Comparison of ENCODE assay signal across 1 cellular context in the genomic region with DNA sequence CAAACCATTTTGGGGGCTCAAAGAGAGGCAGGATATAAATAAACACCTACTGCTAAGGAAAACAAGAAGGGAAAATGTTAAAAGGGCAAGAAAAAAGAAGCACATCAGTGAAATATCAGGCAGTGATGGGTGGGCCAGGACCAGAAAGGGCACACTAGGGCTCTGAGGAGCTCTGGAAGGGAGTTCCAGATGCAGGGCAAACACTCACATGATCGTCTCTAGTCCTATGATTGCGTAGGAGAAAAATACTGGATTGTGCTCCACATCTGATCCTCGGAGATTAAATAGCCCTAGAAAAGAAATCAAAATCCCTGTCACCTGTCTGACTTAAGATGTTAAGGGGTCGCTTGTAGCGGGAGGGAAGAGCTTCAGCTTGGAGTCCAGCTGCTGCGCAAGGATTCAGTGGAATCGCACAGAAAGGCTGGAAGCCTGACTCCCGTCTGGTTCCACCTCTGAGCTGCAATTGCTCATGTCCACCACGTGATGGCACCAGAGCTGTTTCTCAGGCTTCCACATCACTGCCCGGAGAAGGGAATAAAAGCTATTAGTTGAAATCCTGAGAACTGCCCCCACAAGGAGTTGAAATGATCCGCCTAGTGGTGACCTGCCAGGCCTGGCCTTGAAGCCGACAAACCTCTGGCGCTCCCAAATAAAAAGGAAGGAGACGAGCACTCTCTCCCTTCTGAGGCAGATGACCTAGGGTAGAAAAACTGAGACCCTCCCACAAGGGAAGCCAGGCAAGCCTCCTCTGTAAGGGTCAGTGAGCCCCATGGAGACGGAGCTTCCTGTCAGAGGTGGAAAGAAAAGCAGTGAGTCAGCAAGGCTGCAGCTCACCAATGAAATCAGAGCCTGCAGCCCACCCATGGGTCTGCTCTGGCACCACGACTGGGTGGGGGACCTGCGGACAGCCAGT.
TF ChIP-seq lines count a peak whose summit lies in the region.

No MANE protein-coding gene starts in this region.

TF ChIP-seq in HEK293, 187 proteins besides CTCF, POLR2A, EP300 and RAD21 (continued from another document):
- TF ChIP-seq TRIM28 (IDR thresholded peaks at IDR 0.05; ENCODE audit: borderline replicate concordance, low read length) (peak; percentile 46; the same call in 1 of the 2 replicates), ZNF121 (tag by site-specific recombination; IDR thresholded peaks at IDR 0.05) (no peak), ZNF391 (tag by site-specific recombination; IDR thresholded peaks at IDR 0.05; ENCODE audit: borderline replicate concordance, low read depth) (no peak), ZNF350 (tag by site-specific recombination; IDR thresholded peaks at IDR 0.05) (no peak), ZNF660 (tag by site-specific recombination; IDR thresholded peaks at IDR 0.05) (peak; percentile 95), ZNF600 (tag by site-specific recombination; IDR thresholded peaks at IDR 0.05) (0 out of 2 replicates have a peak, but pooled peaks have one; percentile 12), SP3 (tag by site-specific recombination; IDR thresholded peaks at IDR 0.05) (peak; percentile 38), SP2 (tag by site-specific recombination; IDR thresholded peaks at IDR 0.05) (no peak; the same call in 1 of the 2 replicates), ZNF501 (tag by site-specific recombination; IDR thresholded peaks at IDR 0.05) (peak; percentile 69), ZNF654 (tag by site-specific recombination; IDR thresholded peaks at IDR 0.05; ENCODE audit: low read depth) (peak; percentile 99), WT1 (tag by site-specific recombination; IDR thresholded peaks at IDR 0.05) (peak; percentile 27; the same call in 1 of the 2 replicates), ZNF138 (tag by site-specific recombination; IDR thresholded peaks at IDR 0.05; ENCODE audit: borderline replicate concordance) (no peak), MZF1 (tag by site-specific recombination; IDR thresholded peaks at IDR 0.05; ENCODE audit: borderline replicate concordance) (no peak), ZSCAN30 (tag by site-specific recombination; IDR thresholded peaks at IDR 0.05) (peak; percentile 51; the same call in 1 of the 2 replicates), ZXDB (tag by site-specific recombination; IDR thresholded peaks at IDR 0.05) (0 out of 2 replicates have a peak, but pooled peaks have one; percentile 37), ZFP37 (tag by site-specific recombination; IDR thresholded peaks at IDR 0.05) (0 out of 2 replicates have a peak, but pooled peaks have one; percentile 52), ZNF792 (tag by site-specific recombination; IDR thresholded peaks at IDR 0.05) (no peak), ZNF169 (tag by site-specific recombination; IDR thresholded peaks at IDR 0.05) (no peak), ZNF561 (tag by site-specific recombination; IDR thresholded peaks at IDR 0.05; ENCODE audit: borderline replicate concordance) (peak; percentile 54; the same call in 1 of the 2 replicates), BCL11B (tag by site-specific recombination; IDR thresholded peaks at IDR 0.05; ENCODE audit: low read depth) (no peak), ZNF664 (tag by site-specific recombination; IDR thresholded peaks at IDR 0.05) (0 out of 2 replicates have a peak, but pooled peaks have one; percentile 9), ZFP69B (tag by site-specific recombination; IDR thresholded peaks at IDR 0.05) (0 out of 2 replicates have a peak, but pooled peaks have one; percentile 35)
- TF ChIP-seq, protein P1, sequence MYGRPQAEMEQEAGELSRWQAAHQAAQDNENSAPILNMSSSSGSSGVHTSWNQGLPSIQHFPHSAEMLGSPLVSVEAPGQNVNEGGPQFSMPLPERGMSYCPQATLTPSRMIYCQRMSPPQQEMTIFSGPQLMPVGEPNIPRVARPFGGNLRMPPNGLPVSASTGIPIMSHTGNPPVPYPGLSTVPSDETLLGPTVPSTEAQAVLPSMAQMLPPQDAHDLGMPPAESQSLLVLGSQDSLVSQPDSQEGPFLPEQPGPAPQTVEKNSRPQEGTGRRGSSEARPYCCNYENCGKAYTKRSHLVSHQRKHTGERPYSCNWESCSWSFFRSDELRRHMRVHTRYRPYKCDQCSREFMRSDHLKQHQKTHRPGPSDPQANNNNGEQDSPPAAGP (tag by site-specific recombination; IDR thresholded peaks at IDR 0.05) = peak; percentile 80; the same call in 1 of the 2 replicates
- TF ChIP-seq, protein P2, sequence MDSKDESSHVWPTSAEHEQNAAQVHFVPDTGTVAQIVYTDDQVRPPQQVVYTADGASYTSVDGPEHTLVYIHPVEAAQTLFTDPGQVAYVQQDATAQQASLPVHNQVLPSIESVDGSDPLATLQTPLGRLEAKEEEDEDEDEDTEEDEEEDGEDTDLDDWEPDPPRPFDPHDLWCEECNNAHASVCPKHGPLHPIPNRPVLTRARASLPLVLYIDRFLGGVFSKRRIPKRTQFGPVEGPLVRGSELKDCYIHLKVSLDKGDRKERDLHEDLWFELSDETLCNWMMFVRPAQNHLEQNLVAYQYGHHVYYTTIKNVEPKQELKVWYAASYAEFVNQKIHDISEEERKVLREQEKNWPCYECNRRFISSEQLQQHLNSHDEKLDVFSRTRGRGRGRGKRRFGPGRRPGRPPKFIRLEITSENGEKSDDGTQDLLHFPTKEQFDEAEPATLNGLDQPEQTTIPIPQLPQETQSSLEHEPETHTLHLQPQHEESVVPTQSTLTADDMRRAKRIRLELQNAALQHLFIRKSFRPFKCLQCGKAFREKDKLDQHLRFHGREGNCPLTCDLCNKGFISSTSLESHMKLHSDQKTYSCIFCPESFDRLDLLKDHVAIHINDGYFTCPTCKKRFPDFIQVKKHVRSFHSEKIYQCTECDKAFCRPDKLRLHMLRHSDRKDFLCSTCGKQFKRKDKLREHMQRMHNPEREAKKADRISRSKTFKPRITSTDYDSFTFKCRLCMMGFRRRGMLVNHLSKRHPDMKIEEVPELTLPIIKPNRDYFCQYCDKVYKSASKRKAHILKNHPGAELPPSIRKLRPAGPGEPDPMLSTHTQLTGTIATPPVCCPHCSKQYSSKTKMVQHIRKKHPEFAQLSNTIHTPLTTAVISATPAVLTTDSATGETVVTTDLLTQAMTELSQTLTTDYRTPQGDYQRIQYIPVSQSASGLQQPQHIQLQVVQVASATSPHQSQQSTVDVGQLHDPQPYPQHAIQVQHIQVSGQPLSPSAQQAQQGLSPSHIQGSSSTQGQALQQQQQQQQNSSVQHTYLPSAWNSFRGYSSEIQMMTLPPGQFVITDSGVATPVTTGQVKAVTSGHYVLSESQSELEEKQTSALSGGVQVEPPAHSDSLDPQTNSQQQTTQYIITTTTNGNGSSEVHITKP (tag by site-specific recombination; IDR thresholded peaks at IDR 0.05) = peak; percentile 63; the same call in 1 of the 2 replicates
TF ChIP-seq in HEK293: peak in this region for 23.
